Comparison of ENCODE assay signal across 1 cellular context in the genomic region with DNA sequence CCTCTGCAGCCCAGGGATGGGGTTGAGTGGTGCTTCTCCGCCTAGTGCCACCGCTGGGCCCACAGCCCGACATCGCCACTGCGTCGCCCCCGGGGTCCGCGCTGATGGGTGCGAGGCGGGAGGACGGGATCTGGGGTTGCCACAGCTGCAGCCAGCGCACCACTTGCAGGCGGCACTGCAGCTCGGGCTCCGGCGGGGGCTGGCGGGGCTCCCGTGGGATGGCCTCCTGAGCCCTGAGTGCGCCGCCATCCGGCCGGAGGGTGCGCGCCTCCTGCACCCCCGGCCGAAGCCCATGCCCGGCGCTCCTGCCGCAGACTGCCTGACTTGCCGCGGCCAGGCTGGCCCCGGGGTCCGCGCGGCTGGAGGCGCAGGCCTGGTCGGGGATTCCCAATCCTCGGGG.
TF ChIP-seq lines count a peak whose summit lies in the region.
"Not testable (repeated sequence)": the region's sequence is repeated elsewhere in the genome, so short reads cannot be mapped to it uniquely, and the experiment has no call there.

No MANE protein-coding gene starts in this region.

TF ChIP-seq in HepG2, 621 proteins besides CTCF, POLR2A, EP300 and RAD21 (continued from another document and continues in another):
- TF ChIP-seq GATAD1 (CRISPR knock-in tag; IDR thresholded peaks at IDR 0.05) (peak; percentile 22; the same call in 1 of the 2 replicates), ZNF230 (CRISPR knock-in tag; IDR thresholded peaks at IDR 0.05) (0 out of 2 replicates have a peak, but pooled peaks have one; percentile 33), ZNF607 (CRISPR knock-in tag; IDR thresholded peaks at IDR 0.05; ENCODE audit: borderline replicate concordance) (peak; percentile 76; the same call in 1 of the 2 replicates), HOXA9 (CRISPR knock-in tag; IDR thresholded peaks at IDR 0.05; ENCODE audit: borderline replicate concordance) (peak; percentile 47; the same call in 1 of the 2 replicates), SALL1 (CRISPR knock-in tag; IDR thresholded peaks at IDR 0.05) (peak; percentile 61; the same call in 1 of the 2 replicates), TAF1 (CRISPR knock-in tag; IDR thresholded peaks at IDR 0.05) (peak; percentile 58), EED (CRISPR knock-in tag; IDR thresholded peaks at IDR 0.05) (0 out of 2 replicates have a peak, but pooled peaks have one; percentile 32), ZNF350 (CRISPR knock-in tag; IDR thresholded peaks at IDR 0.05; ENCODE audit: borderline replicate concordance, low read depth) (peak; percentile 47; the same call in 1 of the 2 replicates), ZNF589 (CRISPR knock-in tag; conservative IDR thresholded peaks at IDR 0.05) (0 out of 2 replicates have a peak, but pooled peaks have one; percentile 33), PHF20 (CRISPR knock-in tag; IDR thresholded peaks at IDR 0.05) (peak; percentile 45; the same call in 1 of the 2 replicates), HOXA3 (CRISPR knock-in tag; IDR thresholded peaks at IDR 0.05) (peak; percentile 32; the same call in 1 of the 2 replicates), ATF7 (CRISPR knock-in tag; IDR thresholded peaks at IDR 0.05) (0 out of 2 replicates have a peak, but pooled peaks have one; percentile 22), AKAP8 (CRISPR knock-in tag; IDR thresholded peaks at IDR 0.05) (0 out of 2 replicates have a peak, but pooled peaks have one; percentile 45), KDM2A (CRISPR knock-in tag; IDR thresholded peaks at IDR 0.05; ENCODE audit: borderline replicate concordance, low read depth) (peak; percentile 61; the same call in 1 of the 2 replicates), ZNF776 (CRISPR knock-in tag; IDR thresholded peaks at IDR 0.05) (peak; percentile 84), ZFP82 (CRISPR knock-in tag; IDR thresholded peaks at IDR 0.05; ENCODE audit: borderline replicate concordance) (peak; percentile 19; the same call in 1 of the 2 replicates), TOPORS (CRISPR knock-in tag; IDR thresholded peaks at IDR 0.05) (0 out of 2 replicates have a peak, but pooled peaks have one; percentile 37), POLR2G (IDR thresholded peaks at IDR 0.05; ENCODE audit: low read depth, low read length) (peak; percentile 61; the same call in 1 of the 2 replicates), REL (CRISPR knock-in tag; conservative IDR thresholded peaks at IDR 0.05) (0 out of 2 replicates have a peak, but pooled peaks have one; percentile 9), SOX6 (CRISPR knock-in tag; IDR thresholded peaks at IDR 0.05) (peak; percentile 50; the same call in 1 of the 2 replicates)
- TF ChIP-seq, protein P1, sequence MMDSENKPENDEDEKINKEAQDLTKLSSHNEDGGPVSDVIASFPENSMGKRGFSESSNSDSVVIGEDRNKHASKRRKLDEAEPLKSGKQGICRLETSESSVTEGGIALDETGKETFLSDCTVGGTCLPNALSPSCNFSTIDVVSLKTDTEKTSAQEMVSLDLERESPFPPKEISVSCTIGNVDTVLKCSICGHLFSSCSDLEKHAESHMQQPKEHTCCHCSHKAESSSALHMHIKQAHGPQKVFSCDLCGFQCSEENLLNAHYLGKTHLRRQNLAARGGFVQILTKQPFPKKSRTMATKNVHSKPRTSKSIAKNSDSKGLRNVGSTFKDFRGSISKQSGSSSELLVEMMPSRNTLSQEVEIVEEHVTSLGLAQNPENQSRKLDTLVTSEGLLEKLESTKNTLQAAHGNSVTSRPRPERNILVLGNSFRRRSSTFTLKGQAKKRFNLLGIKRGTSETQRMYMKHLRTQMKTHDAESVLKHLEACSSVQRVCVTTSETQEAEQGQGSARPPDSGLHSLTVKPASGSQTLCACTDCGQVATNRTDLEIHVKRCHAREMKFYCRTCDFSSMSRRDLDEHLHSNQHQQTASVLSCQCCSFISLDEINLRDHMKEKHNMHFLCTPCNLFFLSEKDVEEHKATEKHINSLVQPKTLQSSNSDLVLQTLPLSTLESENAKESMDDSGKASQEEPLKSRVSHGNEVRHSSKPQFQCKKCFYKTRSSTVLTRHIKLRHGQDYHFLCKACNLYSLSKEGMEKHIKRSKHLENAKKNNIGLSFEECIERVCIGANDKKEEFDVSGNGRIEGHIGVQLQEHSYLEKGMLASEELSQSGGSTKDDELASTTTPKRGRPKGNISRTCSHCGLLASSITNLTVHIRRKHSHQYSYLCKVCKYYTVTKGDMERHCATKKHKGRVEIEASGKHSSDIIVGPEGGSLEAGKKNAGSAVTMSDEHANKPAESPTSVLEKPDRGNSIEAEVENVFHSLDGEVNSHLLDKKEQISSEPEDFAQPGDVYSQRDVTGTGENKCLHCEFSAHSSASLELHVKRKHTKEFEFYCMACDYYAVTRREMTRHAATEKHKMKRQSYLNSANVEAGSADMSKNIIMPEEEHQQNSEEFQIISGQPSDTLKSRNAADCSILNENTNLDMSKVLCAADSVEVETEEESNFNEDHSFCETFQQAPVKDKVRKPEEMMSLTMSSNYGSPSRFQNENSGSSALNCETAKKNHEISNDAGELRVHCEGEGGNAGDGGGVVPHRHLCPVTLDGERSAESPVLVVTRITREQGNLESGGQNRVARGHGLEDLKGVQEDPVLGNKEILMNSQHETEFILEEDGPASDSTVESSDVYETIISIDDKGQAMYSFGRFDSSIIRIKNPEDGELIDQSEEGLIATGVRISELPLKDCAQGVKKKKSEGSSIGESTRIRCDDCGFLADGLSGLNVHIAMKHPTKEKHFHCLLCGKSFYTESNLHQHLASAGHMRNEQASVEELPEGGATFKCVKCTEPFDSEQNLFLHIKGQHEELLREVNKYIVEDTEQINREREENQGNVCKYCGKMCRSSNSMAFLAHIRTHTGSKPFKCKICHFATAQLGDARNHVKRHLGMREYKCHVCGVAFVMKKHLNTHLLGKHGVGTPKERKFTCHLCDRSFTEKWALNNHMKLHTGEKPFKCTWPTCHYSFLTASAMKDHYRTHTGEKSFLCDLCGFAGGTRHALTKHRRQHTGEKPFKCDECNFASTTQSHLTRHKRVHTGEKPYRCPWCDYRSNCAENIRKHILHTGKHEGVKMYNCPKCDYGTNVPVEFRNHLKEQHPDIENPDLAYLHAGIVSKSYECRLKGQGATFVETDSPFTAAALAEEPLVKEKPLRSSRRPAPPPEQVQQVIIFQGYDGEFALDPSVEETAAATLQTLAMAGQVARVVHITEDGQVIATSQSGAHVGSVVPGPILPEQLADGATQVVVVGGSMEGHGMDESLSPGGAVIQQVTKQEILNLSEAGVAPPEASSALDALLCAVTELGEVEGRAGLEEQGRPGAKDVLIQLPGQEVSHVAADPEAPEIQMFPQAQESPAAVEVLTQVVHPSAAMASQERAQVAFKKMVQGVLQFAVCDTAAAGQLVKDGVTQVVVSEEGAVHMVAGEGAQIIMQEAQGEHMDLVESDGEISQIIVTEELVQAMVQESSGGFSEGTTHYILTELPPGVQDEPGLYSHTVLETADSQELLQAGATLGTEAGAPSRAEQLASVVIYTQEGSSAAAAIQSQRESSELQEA (CRISPR knock-in tag; IDR thresholded peaks at IDR 0.05; ENCODE audit: not compliant biosample characterization): peak; percentile 60
- TF ChIP-seq, protein P2, sequence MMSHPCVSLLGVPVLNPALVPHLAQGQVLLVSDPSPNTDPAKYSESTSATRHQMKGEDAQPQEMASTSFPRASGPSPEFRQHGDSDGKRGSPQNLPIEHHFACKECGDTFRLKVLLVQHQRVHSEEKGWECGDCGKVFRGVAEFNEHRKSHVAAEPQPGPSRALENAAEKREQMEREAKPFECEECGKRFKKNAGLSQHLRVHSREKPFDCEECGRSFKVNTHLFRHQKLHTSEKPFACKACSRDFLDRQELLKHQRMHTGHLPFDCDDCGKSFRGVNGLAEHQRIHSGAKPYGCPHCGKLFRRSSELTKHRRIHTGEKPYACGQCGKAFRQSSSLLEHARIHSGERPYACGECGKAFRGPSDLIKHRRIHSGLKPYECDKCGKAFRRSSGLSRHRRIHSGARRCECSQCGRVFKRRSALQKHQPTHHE (CRISPR knock-in tag; IDR thresholded peaks at IDR 0.05; ENCODE audit: borderline replicate concordance): peak; percentile 32; the same call in 1 of the 2 replicates
- TF ChIP-seq, protein P3, sequence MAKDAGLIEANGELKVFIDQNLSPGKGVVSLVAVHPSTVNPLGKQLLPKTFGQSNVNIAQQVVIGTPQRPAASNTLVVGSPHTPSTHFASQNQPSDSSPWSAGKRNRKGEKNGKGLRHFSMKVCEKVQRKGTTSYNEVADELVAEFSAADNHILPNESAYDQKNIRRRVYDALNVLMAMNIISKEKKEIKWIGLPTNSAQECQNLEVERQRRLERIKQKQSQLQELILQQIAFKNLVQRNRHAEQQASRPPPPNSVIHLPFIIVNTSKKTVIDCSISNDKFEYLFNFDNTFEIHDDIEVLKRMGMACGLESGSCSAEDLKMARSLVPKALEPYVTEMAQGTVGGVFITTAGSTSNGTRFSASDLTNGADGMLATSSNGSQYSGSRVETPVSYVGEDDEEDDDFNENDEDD (CRISPR knock-in tag; IDR thresholded peaks at IDR 0.05; ENCODE audit: borderline replicate concordance): peak; percentile 26; the same call in 1 of the 2 replicates
- TF ChIP-seq, protein P4, sequence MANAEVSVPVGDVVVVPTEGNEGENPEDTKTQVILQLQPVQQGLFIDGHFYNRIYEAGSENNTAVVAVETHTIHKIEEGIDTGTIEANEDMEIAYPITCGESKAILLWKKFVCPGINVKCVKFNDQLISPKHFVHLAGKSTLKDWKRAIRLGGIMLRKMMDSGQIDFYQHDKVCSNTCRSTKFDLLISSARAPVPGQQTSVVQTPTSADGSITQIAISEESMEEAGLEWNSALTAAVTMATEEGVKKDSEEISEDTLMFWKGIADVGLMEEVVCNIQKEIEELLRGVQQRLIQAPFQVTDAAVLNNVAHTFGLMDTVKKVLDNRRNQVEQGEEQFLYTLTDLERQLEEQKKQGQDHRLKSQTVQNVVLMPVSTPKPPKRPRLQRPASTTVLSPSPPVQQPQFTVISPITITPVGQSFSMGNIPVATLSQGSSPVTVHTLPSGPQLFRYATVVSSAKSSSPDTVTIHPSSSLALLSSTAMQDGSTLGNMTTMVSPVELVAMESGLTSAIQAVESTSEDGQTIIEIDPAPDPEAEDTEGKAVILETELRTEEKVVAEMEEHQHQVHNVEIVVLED (CRISPR knock-in tag; IDR thresholded peaks at IDR 0.05; ENCODE audit: borderline replicate concordance): 0 out of 2 replicates have a peak, but pooled peaks have one; percentile 40
- TF ChIP-seq, protein P5, sequence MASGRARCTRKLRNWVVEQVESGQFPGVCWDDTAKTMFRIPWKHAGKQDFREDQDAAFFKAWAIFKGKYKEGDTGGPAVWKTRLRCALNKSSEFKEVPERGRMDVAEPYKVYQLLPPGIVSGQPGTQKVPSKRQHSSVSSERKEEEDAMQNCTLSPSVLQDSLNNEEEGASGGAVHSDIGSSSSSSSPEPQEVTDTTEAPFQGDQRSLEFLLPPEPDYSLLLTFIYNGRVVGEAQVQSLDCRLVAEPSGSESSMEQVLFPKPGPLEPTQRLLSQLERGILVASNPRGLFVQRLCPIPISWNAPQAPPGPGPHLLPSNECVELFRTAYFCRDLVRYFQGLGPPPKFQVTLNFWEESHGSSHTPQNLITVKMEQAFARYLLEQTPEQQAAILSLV (CRISPR knock-in tag; IDR thresholded peaks at IDR 0.05; ENCODE audit: borderline replicate concordance): peak; percentile 43; the same call in 1 of the 2 replicates
- TF ChIP-seq, protein P6, sequence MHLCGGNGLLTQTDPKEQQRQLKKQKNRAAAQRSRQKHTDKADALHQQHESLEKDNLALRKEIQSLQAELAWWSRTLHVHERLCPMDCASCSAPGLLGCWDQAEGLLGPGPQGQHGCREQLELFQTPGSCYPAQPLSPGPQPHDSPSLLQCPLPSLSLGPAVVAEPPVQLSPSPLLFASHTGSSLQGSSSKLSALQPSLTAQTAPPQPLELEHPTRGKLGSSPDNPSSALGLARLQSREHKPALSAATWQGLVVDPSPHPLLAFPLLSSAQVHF (CRISPR knock-in tag; IDR thresholded peaks at IDR 0.05): 0 out of 2 replicates have a peak, but pooled peaks have one; percentile 75
- not testable (repeated sequence) for TF ChIP-seq ATF7, SOX6 (IDR thresholded peaks at IDR 0.05)
- TF ChIP-seq, protein P7, sequence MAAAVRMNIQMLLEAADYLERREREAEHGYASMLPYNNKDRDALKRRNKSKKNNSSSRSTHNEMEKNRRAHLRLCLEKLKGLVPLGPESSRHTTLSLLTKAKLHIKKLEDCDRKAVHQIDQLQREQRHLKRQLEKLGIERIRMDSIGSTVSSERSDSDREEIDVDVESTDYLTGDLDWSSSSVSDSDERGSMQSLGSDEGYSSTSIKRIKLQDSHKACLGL (CRISPR knock-in tag; IDR thresholded peaks at IDR 0.05): peak; percentile 80
- TF ChIP-seq, protein P8, sequence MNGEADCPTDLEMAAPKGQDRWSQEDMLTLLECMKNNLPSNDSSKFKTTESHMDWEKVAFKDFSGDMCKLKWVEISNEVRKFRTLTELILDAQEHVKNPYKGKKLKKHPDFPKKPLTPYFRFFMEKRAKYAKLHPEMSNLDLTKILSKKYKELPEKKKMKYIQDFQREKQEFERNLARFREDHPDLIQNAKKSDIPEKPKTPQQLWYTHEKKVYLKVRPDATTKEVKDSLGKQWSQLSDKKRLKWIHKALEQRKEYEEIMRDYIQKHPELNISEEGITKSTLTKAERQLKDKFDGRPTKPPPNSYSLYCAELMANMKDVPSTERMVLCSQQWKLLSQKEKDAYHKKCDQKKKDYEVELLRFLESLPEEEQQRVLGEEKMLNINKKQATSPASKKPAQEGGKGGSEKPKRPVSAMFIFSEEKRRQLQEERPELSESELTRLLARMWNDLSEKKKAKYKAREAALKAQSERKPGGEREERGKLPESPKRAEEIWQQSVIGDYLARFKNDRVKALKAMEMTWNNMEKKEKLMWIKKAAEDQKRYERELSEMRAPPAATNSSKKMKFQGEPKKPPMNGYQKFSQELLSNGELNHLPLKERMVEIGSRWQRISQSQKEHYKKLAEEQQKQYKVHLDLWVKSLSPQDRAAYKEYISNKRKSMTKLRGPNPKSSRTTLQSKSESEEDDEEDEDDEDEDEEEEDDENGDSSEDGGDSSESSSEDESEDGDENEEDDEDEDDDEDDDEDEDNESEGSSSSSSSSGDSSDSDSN (CRISPR knock-in tag; IDR thresholded peaks at IDR 0.05): peak; percentile 97
- TF ChIP-seq, protein P9, sequence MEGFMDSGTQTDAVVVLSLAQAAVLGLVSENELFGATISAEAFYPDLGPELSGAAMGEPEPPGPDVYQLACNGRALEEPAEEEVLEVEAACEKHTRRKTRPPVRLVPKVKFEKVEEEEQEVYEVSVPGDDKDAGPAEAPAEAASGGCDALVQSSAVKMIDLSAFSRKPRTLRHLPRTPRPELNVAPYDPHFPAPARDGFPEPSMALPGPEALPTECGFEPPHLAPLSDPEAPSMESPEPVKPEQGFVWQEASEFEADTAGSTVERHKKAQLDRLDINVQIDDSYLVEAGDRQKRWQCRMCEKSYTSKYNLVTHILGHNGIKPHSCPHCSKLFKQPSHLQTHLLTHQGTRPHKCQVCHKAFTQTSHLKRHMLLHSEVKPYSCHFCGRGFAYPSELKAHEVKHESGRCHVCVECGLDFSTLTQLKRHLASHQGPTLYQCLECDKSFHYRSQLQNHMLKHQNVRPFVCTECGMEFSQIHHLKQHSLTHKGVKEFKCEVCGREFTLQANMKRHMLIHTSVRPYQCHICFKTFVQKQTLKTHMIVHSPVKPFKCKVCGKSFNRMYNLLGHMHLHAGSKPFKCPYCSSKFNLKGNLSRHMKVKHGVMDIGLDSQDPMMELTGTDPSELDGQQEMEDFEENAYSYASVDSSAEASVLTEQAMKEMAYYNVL (CRISPR knock-in tag; IDR thresholded peaks at IDR 0.05; ENCODE audit: borderline replicate concordance): peak; percentile 36; the same call in 1 of the 2 replicates
